ENCODE assay signal across 1 cellular context in genomic region chr5:88934401-88934800, GRCh38.
A peak's percentile ranks its signal among the peaks of the same experiment; 100 is the strongest.
TF ChIP-seq lines count a peak whose summit lies in the region.

No MANE protein-coding gene starts in this region.

TF ChIP-seq in K562, 482 proteins besides CTCF, POLR2A, EP300 and RAD21 (continued from another document and continues in another):
- TF ChIP-seq ARID3A (IDR thresholded peaks at IDR 0.05; ENCODE audit: borderline replicate concordance, low read depth, low read length) (0 out of 2 replicates have a peak, but pooled peaks have one; percentile 4), ZNF780A (CRISPR knock-in tag; IDR thresholded peaks at IDR 0.05) (no peak), CREB1 (IDR thresholded peaks at IDR 0.05) (no peak; the same call in 1 of the 2 replicates), CREB1 (CRISPR knock-in tag; IDR thresholded peaks at IDR 0.05) (no peak), HMG20B (CRISPR knock-in tag; IDR thresholded peaks at IDR 0.05) (no peak), ILK (tag; IDR thresholded peaks at IDR 0.05; ENCODE audit: borderline replicate concordance, low read depth) (no peak), ZNF639 (CRISPR knock-in tag; conservative IDR thresholded peaks at IDR 0.05 in 1 of 2, IDR thresholded peaks at IDR 0.05 in 1 of 2) (no peak), ZNF445 (CRISPR knock-in tag; IDR thresholded peaks at IDR 0.05; ENCODE audit: low read depth) (no peak), RFX7 (CRISPR knock-in tag; IDR thresholded peaks at IDR 0.05) (no peak), ZNF57 (CRISPR knock-in tag; IDR thresholded peaks at IDR 0.05) (no peak), CSDE1 (IDR thresholded peaks at IDR 0.05) (no peak), ZNF124 (CRISPR knock-in tag; IDR thresholded peaks at IDR 0.05) (no peak), MTA3 (IDR thresholded peaks at IDR 0.05; ENCODE audit: borderline replicate concordance) (no peak), CEBPB (tag; IDR thresholded peaks at IDR 0.05) (no peak), GATA2 (CRISPR knock-in tag; IDR thresholded peaks at IDR 0.05) (peak; percentile 37), ZNF75A (CRISPR knock-in tag; IDR thresholded peaks at IDR 0.05) (no peak), SRF (CRISPR knock-in tag; IDR thresholded peaks at IDR 0.05) (no peak), NR0B1 (IDR thresholded peaks at IDR 0.05; ENCODE audit: partially characterized antibody) (no peak), ZBTB9 (CRISPR knock-in tag; IDR thresholded peaks at IDR 0.05) (no peak), RHOXF2B (CRISPR knock-in tag; conservative IDR thresholded peaks at IDR 0.05) (no peak), RNF219 (CRISPR knock-in tag; IDR thresholded peaks at IDR 0.05) (no peak), DACH1 (IDR thresholded peaks at IDR 0.05; ENCODE audit: partially characterized antibody) (no peak), TRIM25 (IDR thresholded peaks at IDR 0.05; ENCODE audit: borderline replicate concordance) (no peak), FOS (IDR thresholded peaks at IDR 0.05; ENCODE audit: extremely low read depth, insufficient read length) (no peak), ZNF224 (CRISPR knock-in tag; IDR thresholded peaks at IDR 0.05) (no peak), CBFA2T2 (conservative IDR thresholded peaks at IDR 0.05) (peak; percentile 55), DPF2 (IDR thresholded peaks at IDR 0.05) (peak; percentile 50; the same call in 1 of the 2 replicates), ZNF408 (CRISPR knock-in tag; IDR thresholded peaks at IDR 0.05; ENCODE audit: low read depth) (no peak), KDM1A (IDR thresholded peaks at IDR 0.05) (peak; percentile 10 to 44; a peak in 1 of 4 replicates), KDM2B (CRISPR knock-in tag; IDR thresholded peaks at IDR 0.05) (no peak), TEAD4 (IDR thresholded peaks at IDR 0.05; ENCODE audit: low read length) (peak; percentile 74), TEAD4 (CRISPR knock-in tag; IDR thresholded peaks at IDR 0.05; ENCODE audit: borderline replicate concordance) (no peak), ELF1 (tag; IDR thresholded peaks at IDR 0.05) (no peak), HIVEP1 (CRISPR knock-in tag; IDR thresholded peaks at IDR 0.05) (no peak), TAF15 (IDR thresholded peaks at IDR 0.05; ENCODE audit: low read depth, low read length) (no peak), HDAC1 (IDR thresholded peaks at IDR 0.05) (no peak), CBFA2T3 (IDR thresholded peaks at IDR 0.05) (peak; percentile 76), ASH1L (IDR thresholded peaks at IDR 0.05; ENCODE audit: borderline replicate concordance, low read depth, partially characterized antibody) (no peak), DMBX1 (CRISPR knock-in tag; IDR thresholded peaks at IDR 0.05; ENCODE audit: borderline replicate concordance) (no peak), NBN (IDR thresholded peaks at IDR 0.05; ENCODE audit: low read depth) (no peak), TCF15 (CRISPR knock-in tag; IDR thresholded peaks at IDR 0.05) (no peak), SPI1 (IDR thresholded peaks at IDR 0.05; ENCODE audit: borderline replicate concordance, low read depth, low read length) (no peak), VEZF1 (CRISPR knock-in tag; IDR thresholded peaks at IDR 0.05) (no peak), NFATC3 (IDR thresholded peaks at IDR 0.05) (no peak), FOXJ2 (tag; IDR thresholded peaks at IDR 0.05) (no peak)
- TF ChIP-seq, protein P1, sequence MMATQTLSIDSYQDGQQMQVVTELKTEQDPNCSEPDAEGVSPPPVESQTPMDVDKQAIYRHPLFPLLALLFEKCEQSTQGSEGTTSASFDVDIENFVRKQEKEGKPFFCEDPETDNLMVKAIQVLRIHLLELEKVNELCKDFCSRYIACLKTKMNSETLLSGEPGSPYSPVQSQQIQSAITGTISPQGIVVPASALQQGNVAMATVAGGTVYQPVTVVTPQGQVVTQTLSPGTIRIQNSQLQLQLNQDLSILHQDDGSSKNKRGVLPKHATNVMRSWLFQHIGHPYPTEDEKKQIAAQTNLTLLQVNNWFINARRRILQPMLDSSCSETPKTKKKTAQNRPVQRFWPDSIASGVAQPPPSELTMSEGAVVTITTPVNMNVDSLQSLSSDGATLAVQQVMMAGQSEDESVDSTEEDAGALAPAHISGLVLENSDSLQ (IDR thresholded peaks at IDR 0.05), result no peak
- TF ChIP-seq, protein P2, sequence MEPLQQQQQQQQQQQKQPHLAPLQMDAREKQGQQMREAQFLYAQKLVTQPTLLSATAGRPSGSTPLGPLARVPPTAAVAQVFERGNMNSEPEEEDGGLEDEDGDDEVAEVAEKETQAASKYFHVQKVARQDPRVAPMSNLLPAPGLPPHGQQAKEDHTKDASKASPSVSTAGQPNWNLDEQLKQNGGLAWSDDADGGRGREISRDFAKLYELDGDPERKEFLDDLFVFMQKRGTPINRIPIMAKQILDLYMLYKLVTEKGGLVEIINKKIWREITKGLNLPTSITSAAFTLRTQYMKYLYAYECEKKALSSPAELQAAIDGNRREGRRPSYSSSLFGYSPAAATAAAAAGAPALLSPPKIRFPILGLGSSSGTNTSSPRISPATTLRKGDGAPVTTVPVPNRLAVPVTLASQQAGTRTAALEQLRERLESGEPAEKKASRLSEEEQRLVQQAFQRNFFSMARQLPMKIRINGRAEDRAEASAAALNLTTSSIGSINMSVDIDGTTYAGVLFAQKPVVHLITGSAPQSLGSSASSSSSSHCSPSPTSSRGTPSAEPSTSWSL (CRISPR knock-in tag; IDR thresholded peaks at IDR 0.05; ENCODE audit: borderline replicate concordance), result no peak
- TF ChIP-seq, protein P3, sequence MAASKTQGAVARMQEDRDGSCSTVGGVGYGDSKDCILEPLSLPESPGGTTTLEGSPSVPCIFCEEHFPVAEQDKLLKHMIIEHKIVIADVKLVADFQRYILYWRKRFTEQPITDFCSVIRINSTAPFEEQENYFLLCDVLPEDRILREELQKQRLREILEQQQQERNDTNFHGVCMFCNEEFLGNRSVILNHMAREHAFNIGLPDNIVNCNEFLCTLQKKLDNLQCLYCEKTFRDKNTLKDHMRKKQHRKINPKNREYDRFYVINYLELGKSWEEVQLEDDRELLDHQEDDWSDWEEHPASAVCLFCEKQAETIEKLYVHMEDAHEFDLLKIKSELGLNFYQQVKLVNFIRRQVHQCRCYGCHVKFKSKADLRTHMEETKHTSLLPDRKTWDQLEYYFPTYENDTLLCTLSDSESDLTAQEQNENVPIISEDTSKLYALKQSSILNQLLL (CRISPR knock-in tag; IDR thresholded peaks at IDR 0.05; ENCODE audit: borderline replicate concordance), result no peak
- TF ChIP-seq, protein P4, sequence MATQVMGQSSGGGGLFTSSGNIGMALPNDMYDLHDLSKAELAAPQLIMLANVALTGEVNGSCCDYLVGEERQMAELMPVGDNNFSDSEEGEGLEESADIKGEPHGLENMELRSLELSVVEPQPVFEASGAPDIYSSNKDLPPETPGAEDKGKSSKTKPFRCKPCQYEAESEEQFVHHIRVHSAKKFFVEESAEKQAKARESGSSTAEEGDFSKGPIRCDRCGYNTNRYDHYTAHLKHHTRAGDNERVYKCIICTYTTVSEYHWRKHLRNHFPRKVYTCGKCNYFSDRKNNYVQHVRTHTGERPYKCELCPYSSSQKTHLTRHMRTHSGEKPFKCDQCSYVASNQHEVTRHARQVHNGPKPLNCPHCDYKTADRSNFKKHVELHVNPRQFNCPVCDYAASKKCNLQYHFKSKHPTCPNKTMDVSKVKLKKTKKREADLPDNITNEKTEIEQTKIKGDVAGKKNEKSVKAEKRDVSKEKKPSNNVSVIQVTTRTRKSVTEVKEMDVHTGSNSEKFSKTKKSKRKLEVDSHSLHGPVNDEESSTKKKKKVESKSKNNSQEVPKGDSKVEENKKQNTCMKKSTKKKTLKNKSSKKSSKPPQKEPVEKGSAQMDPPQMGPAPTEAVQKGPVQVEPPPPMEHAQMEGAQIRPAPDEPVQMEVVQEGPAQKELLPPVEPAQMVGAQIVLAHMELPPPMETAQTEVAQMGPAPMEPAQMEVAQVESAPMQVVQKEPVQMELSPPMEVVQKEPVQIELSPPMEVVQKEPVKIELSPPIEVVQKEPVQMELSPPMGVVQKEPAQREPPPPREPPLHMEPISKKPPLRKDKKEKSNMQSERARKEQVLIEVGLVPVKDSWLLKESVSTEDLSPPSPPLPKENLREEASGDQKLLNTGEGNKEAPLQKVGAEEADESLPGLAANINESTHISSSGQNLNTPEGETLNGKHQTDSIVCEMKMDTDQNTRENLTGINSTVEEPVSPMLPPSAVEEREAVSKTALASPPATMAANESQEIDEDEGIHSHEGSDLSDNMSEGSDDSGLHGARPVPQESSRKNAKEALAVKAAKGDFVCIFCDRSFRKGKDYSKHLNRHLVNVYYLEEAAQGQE (CRISPR knock-in tag; IDR thresholded peaks at IDR 0.05; ENCODE audit: low read depth), result no peak
